Comparison of ENCODE assay signal across 1 cellular context in the genomic region with DNA sequence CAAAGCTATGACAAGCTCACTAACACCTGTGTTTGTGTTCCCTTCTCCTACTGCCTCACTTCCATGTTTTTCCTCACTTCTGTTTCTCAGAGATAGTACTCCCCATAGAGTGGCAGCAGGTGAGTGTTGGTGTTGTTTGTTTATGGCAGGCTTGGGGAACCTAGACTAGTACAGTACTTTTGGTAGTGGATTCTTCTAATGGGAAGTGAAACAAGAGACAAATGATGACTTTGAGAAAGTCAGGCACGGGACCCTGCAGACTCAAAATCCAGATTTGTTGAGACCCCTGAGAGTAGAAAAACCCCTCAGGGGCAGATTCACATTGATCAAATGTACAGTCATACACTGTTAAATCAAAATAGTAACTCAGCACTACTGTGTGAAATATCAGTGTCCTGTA.
TF ChIP-seq lines count a peak whose summit lies in the region.

No MANE protein-coding gene starts in this region.

TF ChIP-seq in K562, 482 proteins besides CTCF, POLR2A, EP300 and RAD21 (continued from another document):
- TF ChIP-seq, protein P1, sequence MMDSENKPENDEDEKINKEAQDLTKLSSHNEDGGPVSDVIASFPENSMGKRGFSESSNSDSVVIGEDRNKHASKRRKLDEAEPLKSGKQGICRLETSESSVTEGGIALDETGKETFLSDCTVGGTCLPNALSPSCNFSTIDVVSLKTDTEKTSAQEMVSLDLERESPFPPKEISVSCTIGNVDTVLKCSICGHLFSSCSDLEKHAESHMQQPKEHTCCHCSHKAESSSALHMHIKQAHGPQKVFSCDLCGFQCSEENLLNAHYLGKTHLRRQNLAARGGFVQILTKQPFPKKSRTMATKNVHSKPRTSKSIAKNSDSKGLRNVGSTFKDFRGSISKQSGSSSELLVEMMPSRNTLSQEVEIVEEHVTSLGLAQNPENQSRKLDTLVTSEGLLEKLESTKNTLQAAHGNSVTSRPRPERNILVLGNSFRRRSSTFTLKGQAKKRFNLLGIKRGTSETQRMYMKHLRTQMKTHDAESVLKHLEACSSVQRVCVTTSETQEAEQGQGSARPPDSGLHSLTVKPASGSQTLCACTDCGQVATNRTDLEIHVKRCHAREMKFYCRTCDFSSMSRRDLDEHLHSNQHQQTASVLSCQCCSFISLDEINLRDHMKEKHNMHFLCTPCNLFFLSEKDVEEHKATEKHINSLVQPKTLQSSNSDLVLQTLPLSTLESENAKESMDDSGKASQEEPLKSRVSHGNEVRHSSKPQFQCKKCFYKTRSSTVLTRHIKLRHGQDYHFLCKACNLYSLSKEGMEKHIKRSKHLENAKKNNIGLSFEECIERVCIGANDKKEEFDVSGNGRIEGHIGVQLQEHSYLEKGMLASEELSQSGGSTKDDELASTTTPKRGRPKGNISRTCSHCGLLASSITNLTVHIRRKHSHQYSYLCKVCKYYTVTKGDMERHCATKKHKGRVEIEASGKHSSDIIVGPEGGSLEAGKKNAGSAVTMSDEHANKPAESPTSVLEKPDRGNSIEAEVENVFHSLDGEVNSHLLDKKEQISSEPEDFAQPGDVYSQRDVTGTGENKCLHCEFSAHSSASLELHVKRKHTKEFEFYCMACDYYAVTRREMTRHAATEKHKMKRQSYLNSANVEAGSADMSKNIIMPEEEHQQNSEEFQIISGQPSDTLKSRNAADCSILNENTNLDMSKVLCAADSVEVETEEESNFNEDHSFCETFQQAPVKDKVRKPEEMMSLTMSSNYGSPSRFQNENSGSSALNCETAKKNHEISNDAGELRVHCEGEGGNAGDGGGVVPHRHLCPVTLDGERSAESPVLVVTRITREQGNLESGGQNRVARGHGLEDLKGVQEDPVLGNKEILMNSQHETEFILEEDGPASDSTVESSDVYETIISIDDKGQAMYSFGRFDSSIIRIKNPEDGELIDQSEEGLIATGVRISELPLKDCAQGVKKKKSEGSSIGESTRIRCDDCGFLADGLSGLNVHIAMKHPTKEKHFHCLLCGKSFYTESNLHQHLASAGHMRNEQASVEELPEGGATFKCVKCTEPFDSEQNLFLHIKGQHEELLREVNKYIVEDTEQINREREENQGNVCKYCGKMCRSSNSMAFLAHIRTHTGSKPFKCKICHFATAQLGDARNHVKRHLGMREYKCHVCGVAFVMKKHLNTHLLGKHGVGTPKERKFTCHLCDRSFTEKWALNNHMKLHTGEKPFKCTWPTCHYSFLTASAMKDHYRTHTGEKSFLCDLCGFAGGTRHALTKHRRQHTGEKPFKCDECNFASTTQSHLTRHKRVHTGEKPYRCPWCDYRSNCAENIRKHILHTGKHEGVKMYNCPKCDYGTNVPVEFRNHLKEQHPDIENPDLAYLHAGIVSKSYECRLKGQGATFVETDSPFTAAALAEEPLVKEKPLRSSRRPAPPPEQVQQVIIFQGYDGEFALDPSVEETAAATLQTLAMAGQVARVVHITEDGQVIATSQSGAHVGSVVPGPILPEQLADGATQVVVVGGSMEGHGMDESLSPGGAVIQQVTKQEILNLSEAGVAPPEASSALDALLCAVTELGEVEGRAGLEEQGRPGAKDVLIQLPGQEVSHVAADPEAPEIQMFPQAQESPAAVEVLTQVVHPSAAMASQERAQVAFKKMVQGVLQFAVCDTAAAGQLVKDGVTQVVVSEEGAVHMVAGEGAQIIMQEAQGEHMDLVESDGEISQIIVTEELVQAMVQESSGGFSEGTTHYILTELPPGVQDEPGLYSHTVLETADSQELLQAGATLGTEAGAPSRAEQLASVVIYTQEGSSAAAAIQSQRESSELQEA (IDR thresholded peaks at IDR 0.05; ENCODE audit: low read depth) = no peak
- TF ChIP-seq C11orf30 (IDR thresholded peaks at IDR 0.05; ENCODE audit: low read depth) (no peak), ZBTB40 (IDR thresholded peaks at IDR 0.05) (no peak), ZBTB40 (CRISPR knock-in tag; IDR thresholded peaks at IDR 0.05) (no peak), BRD4 (IDR thresholded peaks at IDR 0.05) (no peak), TCF7L2 (IDR thresholded peaks at IDR 0.05; ENCODE audit: low read depth, low read length) (no peak), NELFE (IDR thresholded peaks at IDR 0.05; ENCODE audit: insufficient read depth, insufficient read length) (no peak), CREM (IDR thresholded peaks at IDR 0.05; ENCODE audit: low read depth) (no peak)
